ENCODE assay signal across 8 cellular contexts in genomic region chr19:45882652-45883585, GRCh38. TPM values are rescaled to one million over a fixed set of nuclear protein-coding genes. Genes with fewer than 3 reads are reported as not detected.
DNase-seq lines count a peak whose midpoint lies in the region; ATAC-seq and TF ChIP-seq lines count a peak whose summit lies in the region.

No MANE protein-coding gene starts in this region.

- H3K4me1 ChIP-seq in H9 (ENCODE audit: insufficient read depth, low read length) (peaks cover 2% of the 10 kb centered on the region; the same call in 1 of the 2 replicates), lung (ENCODE audit: control insufficient read depth in 2 of 2, insufficient read depth in 2 of 2, low read length in 2 of 2) (peaks cover 2 to 17% of the 10 kb centered on the region in 2 donors)

- CTCF ChIA-PET in activated CD4-positive, alpha-beta memory T cell treated with anti-CD3 and anti-CD28 coated beads, Interleukin-2, amount 10 ng/mL, durations not matched to agents 7 days and 5 days (lab: Charles Lee): interaction anchor here (0.7 to 2.6 kb wide), 9 partner anchors 13 to 382 kb away, joined by 3 to 15 read pairs (median 6); partner anchors contain the start of genes CCDC61, FOXA3, SIX5 and SYMPK

- H2BK20ac ChIP-seq in H9 (ENCODE audit: low read depth, low read length, poor library complexity, severe bottlenecking): no peak overlapping the region

- no peak overlapping the region for H3K4ac ChIP-seq in H9 (ENCODE audit: low read depth, low read length)

- no peak overlapping the region for H2BK15ac ChIP-seq in H9 (ENCODE audit: low read depth, low read length)

- peak; percentile 98 for TF ChIP-seq CTCF in H9 (conservative IDR thresholded peaks at IDR 0.05)
- peak; percentile 99 for TF ChIP-seq CTCF in lung (IDR thresholded peaks at IDR 0.05; ENCODE audit: control extremely low read depth, extremely low read depth)

- WGBS in H9 (ENCODE audit: extremely low coverage, insufficient read length, low lambda C conversion rate): no CpG with 5 or more reads among the region's 47 CpGs
- 24 to 26% methylated on average over 47 of the region's 47 CpGs for WGBS in lung, 2 donors

- no peak overlapping the region for H3K18ac ChIP-seq in H9 (ENCODE audit: insufficient read length, low read depth, low read length)

- no peak overlapping the region for H2AK5ac ChIP-seq in H9 (ENCODE audit: insufficient read length, low read length)

- H4K91ac ChIP-seq in H9 (ENCODE audit: insufficient read length, low read depth, low read length): no peak overlapping the region

- H3K27ac ChIP-seq in H9 (ENCODE audit: insufficient read length, low read depth, low read length): no peak overlapping the region
- H3K27ac ChIP-seq in lung (ENCODE audit: low read depth in 1 of 2, low read length in 1 of 2): peak overlapping the region in 1 of 2 donors; percentile 61

- peak overlapping the region; percentile 66 for H3K4me2 ChIP-seq in H9 (ENCODE audit: insufficient read depth, insufficient read length, low read length)

- no peak overlapping the region for H3K14ac ChIP-seq in H9 (ENCODE audit: insufficient read depth, low read length)

- no peaks in the 10 kb centered on the region for H3K9me3 ChIP-seq in H9 (ENCODE audit: control insufficient read depth, low read depth, low read length)
- no peaks in the 10 kb centered on the region for H3K9me3 ChIP-seq in lung (ENCODE audit: control insufficient read depth in 2 of 2, insufficient read depth in 1 of 2, low read length in 1 of 2)

- H3K23me2 ChIP-seq in H9 (ENCODE audit: insufficient read length, low read depth, low read length, poor library complexity, severe bottlenecking): peaks cover 19% of the 10 kb centered on the region

- DNase-seq in COLO829 (ENCODE audit: low spot score) (peak; percentile 89), H9 (peak; percentile 95), NCI-H82 (lab: John Stamatoyannopoulos, UW) (peak; percentile 90), lung (ENCODE audit: low spot score) (peak; percentile 84)
- DNase-seq in activated CD4-positive, alpha-beta memory T cell treated with anti-CD3 and anti-CD28 coated beads, Interleukin-2, amount 10 ng/mL, durations not matched to agents 7 days and 5 days: peak; percentile 89
- peak; percentile 69 for DNase-seq in effector CD8-positive, alpha-beta T cell (lab: John Stamatoyannopoulos, UW)
- DNase-seq in stimulated activated CD4-positive, alpha-beta T cell treated with anti-CD3 and anti-CD28 coated beads, TNF-alpha, amount 100 ng/mL, for 24 hours (ENCODE audit: low read depth in 3 of 3): peak; percentile 69 to 85 (median 73)

- H3K4me3 ChIP-seq in lung: no peak overlapping the region

- peaks cover 0 to 10% of the 10 kb centered on the region in 2 donors for H3K36me3 ChIP-seq in lung (ENCODE audit: control insufficient read depth in 2 of 2, insufficient read depth in 2 of 2, low read length in 2 of 2)

- peak overlapping the region; percentile 70 to 79 for H3K4me3 Mint-ChIP-seq in H9
- H3K4me3 Mint-ChIP-seq in activated CD4-positive, alpha-beta memory T cell treated with anti-CD3 and anti-CD28 coated beads, Interleukin-2, amount 10 ng/mL, durations not matched to agents 7 days and 5 days: peak overlapping the region; percentile 72

- H3K27me3 Mint-ChIP-seq in H9 (ENCODE audit: low read depth): peaks cover 4% of the 10 kb centered on the region; the same call in 1 of the 2 replicates
- H3K27me3 Mint-ChIP-seq in activated CD4-positive, alpha-beta memory T cell treated with anti-CD3 and anti-CD28 coated beads, Interleukin-2, amount 10 ng/mL, durations not matched to agents 7 days and 5 days: peaks cover 4% of the 10 kb centered on the region

- H3K23ac ChIP-seq in H9 (ENCODE audit: insufficient read length, low read depth, low read length): no peak overlapping the region

- H3K27ac Mint-ChIP-seq in H9: peak overlapping the region; percentile 94 to 97 (median 96); a peak in 5 of 7 replicates
- peak overlapping the region; percentile 51 for H3K27ac Mint-ChIP-seq in activated CD4-positive, alpha-beta memory T cell treated with anti-CD3 and anti-CD28 coated beads, Interleukin-2, amount 10 ng/mL, durations not matched to agents 7 days and 5 days

- peaks cover 31 to 45% of the 10 kb centered on the region in 2 experiments for H3K4me1 Mint-ChIP-seq in H9
- peaks cover 40% of the 10 kb centered on the region for H3K4me1 Mint-ChIP-seq in activated CD4-positive, alpha-beta memory T cell treated with anti-CD3 and anti-CD28 coated beads, Interleukin-2, amount 10 ng/mL, durations not matched to agents 7 days and 5 days

- H3K9me3 Mint-ChIP-seq in H9: no peaks in the 10 kb centered on the region
- no peaks in the 10 kb centered on the region for H3K9me3 Mint-ChIP-seq in activated CD4-positive, alpha-beta memory T cell treated with anti-CD3 and anti-CD28 coated beads, Interleukin-2, amount 10 ng/mL, durations not matched to agents 7 days and 5 days

- no peak overlapping the region for H3K56ac ChIP-seq in H9 (ENCODE audit: insufficient read length, low read depth, low read length)

- H3K79me1 ChIP-seq in H9 (ENCODE audit: insufficient read depth, low read depth, low read length, poor library complexity, severe bottlenecking): no peaks in the 10 kb centered on the region

- H3K36me3 Mint-ChIP-seq in H9 (ENCODE audit: insufficient read depth in 1 of 3, low read depth in 3 of 3): peaks cover 2 to 5% (median 4%) of the 10 kb centered on the region in 3 experiments; a peak in 3 of 7 replicates
- peaks cover 4% of the 10 kb centered on the region for H3K36me3 Mint-ChIP-seq in activated CD4-positive, alpha-beta memory T cell treated with anti-CD3 and anti-CD28 coated beads, Interleukin-2, amount 10 ng/mL, durations not matched to agents 7 days and 5 days (ENCODE audit: low read depth)

- no peaks in the 10 kb centered on the region for H4K20me1 ChIP-seq in H9 (ENCODE audit: control insufficient read depth, insufficient read depth, insufficient read length)

- H2AFZ ChIP-seq in H9 (ENCODE audit: low read length): no peak overlapping the region

- no peak overlapping the region for H2BK120ac ChIP-seq in H9 (ENCODE audit: low read depth, low read length, poor library complexity, severe bottlenecking)

- H3K27me3 ChIP-seq in H9 (ENCODE audit: insufficient read depth, low read length) (no peaks in the 10 kb centered on the region), lung (ENCODE audit: control insufficient read depth, insufficient read depth) (no peaks in the 10 kb centered on the region)

- no peak overlapping the region for H3T11ph ChIP-seq in H9 (ENCODE audit: low read length)

- no peak overlapping the region for H4K8ac ChIP-seq in H9 (replicated peaks; ENCODE audit: insufficient read length, low read depth, low read length)

- H3K79me2 ChIP-seq in H9 (ENCODE audit: insufficient read depth, low read length): no peaks in the 10 kb centered on the region

- H3K9ac ChIP-seq in H9 (ENCODE audit: extremely low read depth, insufficient read length, low read length): no peak overlapping the region

- ATAC-seq in lung (ENCODE audit: insufficient read depth, low FRiP score): peak; percentile 44
- no peak for ATAC-seq in HG02870 (IDR thresholded peaks at IDR 0.05; ENCODE audit: unreplicated experiment)

- no peak overlapping the region for H2BK5ac ChIP-seq in H9 (ENCODE audit: insufficient read length, low read length)

- POLR2A ChIA-PET in activated CD4-positive, alpha-beta memory T cell treated with anti-CD3 and anti-CD28 coated beads, Interleukin-2, amount 10 ng/mL, durations not matched to agents 7 days and 5 days (lab: Charles Lee): interaction anchor here (1.0 to 2.6 kb wide), 3 partner anchors 10 to 37 kb away, joined by 3 to 16 read pairs (median 4); partner anchors contain the start of genes FOXA3 and SYMPK

- no peak overlapping the region for H2BK12ac ChIP-seq in H9 (ENCODE audit: insufficient read length, low read depth, low read length)

- no peak overlapping the region for H4K5ac ChIP-seq in H9 (ENCODE audit: insufficient read length, low read depth, low read length)

RNA-seq across cellular contexts. Expression of gene IRF2BP1, which starts 3.0 kb away (rescaled TPM):
- total RNA-seq in H9 (2021) (28.2 and 29.3 TPM in 2 replicates), lung (10 to 100 TPM; 21.8 to 24.3 TPM)
- 10 to 100 TPM; 16.9 to 17.6 TPM for total RNA-seq in activated CD4-positive, alpha-beta memory T cell treated with anti-CD3 and anti-CD28 coated beads, Interleukin-2, amount 10 ng/mL, durations not matched to agents 7 days and 5 days
- 10 to 100 TPM; 10.9 to 16.5 TPM for polyA plus RNA-seq in lung

RNA-seq across cellular contexts. Expression of gene FOXA3, which starts 18.8 kb away (rescaled TPM):
- total RNA-seq in H9 (2021) (22.2 and 24.9 TPM in 2 replicates), lung (under 1 TPM; 0.43 to 0.49 TPM)
- not detected for total RNA-seq in activated CD4-positive, alpha-beta memory T cell treated with anti-CD3 and anti-CD28 coated beads, Interleukin-2, amount 10 ng/mL, durations not matched to agents 7 days and 5 days
- under 1 TPM; 0.53 to 0.68 TPM for polyA plus RNA-seq in lung

RNA-seq across cellular contexts. Expression of gene MYPOP, which starts 19.5 kb away (rescaled TPM):
- total RNA-seq in H9 (2021) (9.0 and 9.5 TPM in 2 replicates), lung (1 to 10 TPM; 2.9 to 6.7 TPM)
- 10 to 100 TPM; 12.5 to 12.9 TPM for total RNA-seq in activated CD4-positive, alpha-beta memory T cell treated with anti-CD3 and anti-CD28 coated beads, Interleukin-2, amount 10 ng/mL, durations not matched to agents 7 days and 5 days
- polyA plus RNA-seq in lung: 1 to 10 TPM; 3.8 to 5.3 TPM

RNA-seq across cellular contexts. Expression of gene SYMPK, which starts 20.0 kb away (rescaled TPM):
- 104 and 113 TPM in 2 replicates for total RNA-seq in H9 (2021)
- total RNA-seq in activated CD4-positive, alpha-beta memory T cell treated with anti-CD3 and anti-CD28 coated beads, Interleukin-2, amount 10 ng/mL, durations not matched to agents 7 days and 5 days: 10 to 100 TPM; 88.3 to 89.2 TPM
- total RNA-seq in lung: 10 to 100 TPM; 47.5 to 82.1 TPM
- 100 to 1,000 TPM in 1 of 2 donors, 10 to 100 TPM in 1; 40.3 to 125 TPM for polyA plus RNA-seq in lung

RNA-seq across cellular contexts. Expression of gene NANOS2, which starts 31.7 kb away (rescaled TPM):
- total RNA-seq in H9 (2021): not detected in 2 replicates
- not detected for total RNA-seq in activated CD4-positive, alpha-beta memory T cell treated with anti-CD3 and anti-CD28 coated beads, Interleukin-2, amount 10 ng/mL, durations not matched to agents 7 days and 5 days
- total RNA-seq in lung: not detected
- not detected for polyA plus RNA-seq in lung

Comparison
In these comparisons a context has a peak if more than half of its experiments do, and no peak if none do; other contexts are left out.
1. RNA of gene FOXA3, which starts 18.8 kb away (total RNA-seq): 22.2 to 24.9 TPM in H9; 0.43 to 0.49 TPM in lung and not detected in activated CD4-positive, alpha-beta memory T cell treated with anti-CD3 and anti-CD28 coated beads, Interleukin-2, amount 10 ng/mL, durations not matched to agents 7 days and 5 days; every median in the first group is over 10 times any median in the second.
2. Peak in every context shown above with its lines, with median percentiles within 50 percentile points of each other: DNase-seq.